In genomic region chr19:19337120-19337519, GRCh38 we compare ENCODE assay signal across 1 cellular context.
TF ChIP-seq lines count a peak whose summit lies in the region.

No MANE protein-coding gene starts in this region.

TF ChIP-seq in K562, 482 proteins besides CTCF, POLR2A, EP300 and RAD21:
- 0 out of 2 replicates have a peak, but pooled peaks have one; percentile 14 for TF ChIP-seq RBFOX2 (IDR thresholded peaks at IDR 0.05; ENCODE audit: low read depth, low read length)
- TF ChIP-seq, protein P1, sequence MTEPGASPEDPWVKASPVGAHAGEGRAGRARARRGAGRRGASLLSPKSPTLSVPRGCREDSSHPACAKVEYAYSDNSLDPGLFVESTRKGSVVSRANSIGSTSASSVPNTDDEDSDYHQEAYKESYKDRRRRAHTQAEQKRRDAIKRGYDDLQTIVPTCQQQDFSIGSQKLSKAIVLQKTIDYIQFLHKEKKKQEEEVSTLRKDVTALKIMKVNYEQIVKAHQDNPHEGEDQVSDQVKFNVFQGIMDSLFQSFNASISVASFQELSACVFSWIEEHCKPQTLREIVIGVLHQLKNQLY (CRISPR knock-in tag; conservative IDR thresholded peaks at IDR 0.05): no peak
